Comparison of ENCODE assay signal across 14 cellular contexts in the genomic region with DNA sequence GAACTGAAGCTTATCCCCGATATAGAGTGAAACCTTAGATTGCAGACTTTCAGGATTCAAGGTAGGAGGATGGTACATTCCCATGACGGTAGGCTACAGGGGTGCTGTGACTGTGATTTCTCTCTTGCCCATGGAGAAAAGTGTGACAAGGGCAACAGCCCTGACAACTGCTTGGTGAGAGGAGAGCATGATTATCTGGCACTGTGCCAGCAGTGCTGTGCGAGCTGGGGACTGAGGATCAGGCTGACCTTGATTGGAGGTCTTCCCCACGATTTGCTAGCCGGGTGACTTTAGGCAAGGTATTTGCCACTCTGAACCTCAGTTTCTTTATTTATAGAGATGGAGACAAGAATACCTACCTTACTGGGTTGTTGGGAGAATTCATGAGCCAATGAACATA.
DNase-seq lines count a peak whose midpoint lies in the region; ATAC-seq, FAIRE-seq and TF ChIP-seq lines count a peak whose summit lies in the region.
"Had no signal": no experiment of that assay in that cellular context is flagged by ENCODE, and none has a peak within 500 bp of the region (broad histone marks: within the 10 kb centered on the region; RNA-seq: fewer than 3 reads in every experiment).

No MANE protein-coding gene starts in this region.

- peaks cover 22% of the 10 kb centered on the region for H3K27me3 Mint-ChIP-seq in activated naive CD8-positive, alpha-beta T cell treated with anti-CD3 and anti-CD28 coated beads, Interleukin-2, amount 10 ng/mL, durations not matched to agents 7 days and 5 days
- peaks cover 3% of the 10 kb centered on the region for H3K27me3 Mint-ChIP-seq in activated naive CD8-positive, alpha-beta T cell treated with anti-CD3 and anti-CD28 coated beads for 36 hours

- POLR2A ChIA-PET in activated naive CD8-positive, alpha-beta T cell treated with anti-CD3 and anti-CD28 coated beads, Interleukin-2, amount 10 ng/mL, durations not matched to agents 7 days and 5 days (lab: Charles Lee) = interaction anchor here (0.5 to 0.8 kb wide), 2 partner anchors 23 to 230 kb away, joined by 3 read pairs; no protein-coding TSS in a partner anchor
- POLR2A ChIA-PET in H1 (lab: Charles Lee; ENCODE audit: partially characterized antibody) = no interaction called here

- no peaks in the 10 kb centered on the region for H3K36me3 ChIP-seq in H1 (ENCODE audit: control insufficient read depth in 2 of 4, insufficient read depth in 4 of 4, low read length in 3 of 4)

- H2BK12ac ChIP-seq in H1 (ENCODE audit: low read depth, low read length) = 0 out of 2 replicates have a peak overlapping the region, but pooled peaks have one; percentile 46

- no peaks in the 10 kb centered on the region for H3K9me3 Mint-ChIP-seq in activated naive CD8-positive, alpha-beta T cell treated with anti-CD3 and anti-CD28 coated beads, Interleukin-2, amount 10 ng/mL, durations not matched to agents 7 days and 5 days
- H3K9me3 Mint-ChIP-seq in activated naive CD8-positive, alpha-beta T cell treated with anti-CD3 and anti-CD28 coated beads for 36 hours = no peaks in the 10 kb centered on the region
- H3K9me3 Mint-ChIP-seq: WTC11 had no signal

- no peak overlapping the region for H2BK5ac ChIP-seq in H1 (ENCODE audit: low read depth, low read length)

- no peak overlapping the region for H3K9ac ChIP-seq in H1 (replicated peaks in 1 of 4; ENCODE audit: extremely low read depth in 1 of 4, low read depth in 3 of 4, low read length in 3 of 4)

- H3K36me3 Mint-ChIP-seq in activated naive CD8-positive, alpha-beta T cell treated with anti-CD3 and anti-CD28 coated beads, Interleukin-2, amount 10 ng/mL, durations not matched to agents 7 days and 5 days = peaks cover 11% of the 10 kb centered on the region
- H3K36me3 Mint-ChIP-seq in activated naive CD8-positive, alpha-beta T cell treated with anti-CD3 and anti-CD28 coated beads for 36 hours = no peaks in the 10 kb centered on the region
- H3K36me3 Mint-ChIP-seq: WTC11 had no signal

- CTCF ChIA-PET in H1 (lab: Charles Lee; ENCODE audit: partially characterized antibody) = no interaction called here

- no peak overlapping the region for H3K4me3 ChIP-seq in H1 (ENCODE audit: extremely low read depth in 1 of 4, insufficient read depth in 2 of 4, low read depth in 3 of 4, low read length in 4 of 4)
- H3K4me3 ChIP-seq: mucosa of descending colon had no signal

- H3K27ac ChIP-seq in H1 (ENCODE audit: low read depth, low read length) = no peak overlapping the region

- H3K79me1 ChIP-seq in H1 (ENCODE audit: low read depth, low read length) = no peaks in the 10 kb centered on the region

- no peak for DNase-seq in activated naive CD8-positive, alpha-beta T cell treated with anti-CD3 and anti-CD28 coated beads, Interleukin-2, amount 10 ng/mL, durations not matched to agents 7 days and 5 days
- DNase-seq in activated naive CD8-positive, alpha-beta T cell treated with anti-CD3 and anti-CD28 coated beads for 36 hours = no peak
- DNase-seq in NCI-H1105 treated with DMSO at 0.1 percent for 48 hours (lab: John Stamatoyannopoulos, UW) (peak; percentile 11), H1 (ENCODE audit: low read depth in 1 of 2, low spot score in 2 of 2) (no peak), superior temporal gyrus (ENCODE audit: extremely low spot score) (peak; percentile 20), NCI-H1048 (lab: John Stamatoyannopoulos, UW) (no peak), NCI-H1436 (lab: John Stamatoyannopoulos, UW) (no peak), RPMI8226 (no peak)
- DNase-seq: anterior cingulate cortex; NCI-H774; stimulated activated CD4-positive, alpha-beta T cell treated with anti-CD3 and anti-CD28 coated beads, Interleukin-4, amount 100 ng/mL, for 1 hour; stimulated activated naive CD8-positive, alpha-beta T cell treated with anti-CD3 and anti-CD28 coated beads, Interleukin-15, Interleukin-2, amounts not matched to agents 100 U/mL and 50 U/mL, for 24 hours had no signal

- no peak for ATAC-seq in activated naive CD8-positive, alpha-beta T cell treated with anti-CD3 and anti-CD28 coated beads, Interleukin-2, amount 10 ng/mL, durations not matched to agents 7 days and 5 days (ENCODE audit: low read depth)
- ATAC-seq: mucosa of descending colon; stimulated activated naive CD8-positive, alpha-beta T cell treated with anti-CD3 and anti-CD28 coated beads, Interleukin-15, Interleukin-2, amounts not matched to agents 100 U/mL and 50 U/mL, for 24 hours; WTC11 had no signal

- no peaks in the 10 kb centered on the region for H3K27me3 ChIP-seq in H1 (replicated peaks in 1 of 4; ENCODE audit: control insufficient read depth in 3 of 4, extremely low read depth in 1 of 4, insufficient read depth in 3 of 4, low read length in 3 of 4)

- H2AK5ac ChIP-seq in H1 (ENCODE audit: low read depth, low read length) = no peak overlapping the region

- H2BK20ac ChIP-seq in H1 (ENCODE audit: low read length) = peak overlapping the region; percentile 27; the same call in 1 of the 2 replicates

- no peak overlapping the region for H3K18ac ChIP-seq in H1 (ENCODE audit: extremely low read depth, low read length)

- H2BK120ac ChIP-seq in H1 (replicated peaks; ENCODE audit: low read depth, low read length) = no peak overlapping the region

- H3K56ac ChIP-seq in H1 (replicated peaks; ENCODE audit: insufficient read length, low read depth, low read length) = no peak overlapping the region

- no peak overlapping the region; the same call in 1 of the 2 replicates for H2BK15ac ChIP-seq in H1 (ENCODE audit: low read length)

- H3K4me1 ChIP-seq in H1 (replicated peaks in 1 of 4; ENCODE audit: control insufficient read depth in 3 of 4, insufficient read depth in 4 of 4, low read length in 3 of 4) = no peaks in the 10 kb centered on the region

- H3K23ac ChIP-seq in H1 (ENCODE audit: insufficient read length) = no peak overlapping the region

- H4K20me1 ChIP-seq in H1 (replicated peaks in 1 of 2; ENCODE audit: control insufficient read depth in 1 of 2, insufficient read depth in 2 of 2, low read length in 2 of 2) = no peaks in the 10 kb centered on the region

- H3K14ac ChIP-seq in H1 (ENCODE audit: insufficient read length) = no peak overlapping the region

- no peak for TF ChIP-seq EP300 in H1 (IDR thresholded peaks at IDR 0.05; ENCODE audit: borderline replicate concordance in 1 of 2, low read depth in 2 of 2, low read length in 2 of 2)

- H4K91ac ChIP-seq in H1 (replicated peaks; ENCODE audit: insufficient read length, low read length) = no peak overlapping the region

- H3K9me3 ChIP-seq in H1 (ENCODE audit: insufficient read depth in 2 of 2, low read depth in 1 of 2, low read length in 1 of 2) = no peaks in the 10 kb centered on the region
- H3K9me3 ChIP-seq: mucosa of descending colon had no signal

- H4K8ac ChIP-seq in H1 (ENCODE audit: extremely low read depth, insufficient read depth, low read length) = no peak overlapping the region

- peak overlapping the region; percentile 10 for H3K27ac Mint-ChIP-seq in activated naive CD8-positive, alpha-beta T cell treated with anti-CD3 and anti-CD28 coated beads, Interleukin-2, amount 10 ng/mL, durations not matched to agents 7 days and 5 days
- no peak overlapping the region for H3K27ac Mint-ChIP-seq in activated naive CD8-positive, alpha-beta T cell treated with anti-CD3 and anti-CD28 coated beads for 36 hours
- H3K27ac Mint-ChIP-seq: WTC11 had no signal

- TF ChIP-seq RAD21 in H1 (IDR thresholded peaks at IDR 0.05 in 1 of 2, conservative IDR thresholded peaks at IDR 0.05 in 1 of 2; ENCODE audit: low read depth in 2 of 2, low read length in 2 of 2) = no peak

- no peak for FAIRE-seq in H1 (lab: Jason Lieb, UNC)

- no peak overlapping the region for H2AFZ ChIP-seq in H1 (ENCODE audit: low read length)

- H3K4me1 Mint-ChIP-seq in activated naive CD8-positive, alpha-beta T cell treated with anti-CD3 and anti-CD28 coated beads, Interleukin-2, amount 10 ng/mL, durations not matched to agents 7 days and 5 days = peaks cover 30% of the 10 kb centered on the region
- H3K4me1 Mint-ChIP-seq in activated naive CD8-positive, alpha-beta T cell treated with anti-CD3 and anti-CD28 coated beads for 36 hours = peaks cover 26% of the 10 kb centered on the region
- H3K4me1 Mint-ChIP-seq: WTC11 had no signal

- no peaks in the 10 kb centered on the region for H3K79me2 ChIP-seq in H1 (ENCODE audit: control insufficient read depth in 1 of 2, insufficient read depth in 2 of 2, low read length in 2 of 2)

- 87% methylated on average over 5 of the region's 5 CpGs; no CpG with 5 or more reads in 1 of the 2 experiments for WGBS in H1 (ENCODE audit: extremely low coverage in 1 of 2, insufficient coverage in 1 of 2, insufficient read length in 1 of 2, insufficient replicate concordance in 2 of 2, low coverage in 1 of 2, low lambda C conversion rate in 2 of 2, missing lambda C conversion rate in 1 of 2), 2 experiments

- TF ChIP-seq POLR2A in H1 (IDR thresholded peaks at IDR 0.05; ENCODE audit: control extremely low read depth in 1 of 2, low read depth in 2 of 2, low read length in 2 of 2) = no peak

- H3K4me3 Mint-ChIP-seq in activated naive CD8-positive, alpha-beta T cell treated with anti-CD3 and anti-CD28 coated beads, Interleukin-2, amount 10 ng/mL, durations not matched to agents 7 days and 5 days = no peak overlapping the region
- H3K4me3 Mint-ChIP-seq in activated naive CD8-positive, alpha-beta T cell treated with anti-CD3 and anti-CD28 coated beads for 36 hours = no peak overlapping the region
- H3K4me3 Mint-ChIP-seq: WTC11 had no signal

- H3K4ac ChIP-seq in H1 (replicated peaks; ENCODE audit: insufficient read length, low read depth, low read length) = no peak overlapping the region

- H4K5ac ChIP-seq in H1 (ENCODE audit: insufficient read length, low read depth, low read length) = no peak overlapping the region

- TF ChIP-seq CTCF in H1 (IDR thresholded peaks at IDR 0.05; ENCODE audit: control extremely low read depth in 1 of 3, insufficient read depth in 1 of 3, low read depth in 1 of 3, low read length in 3 of 3) = no peak

- no peak overlapping the region for H3K4me2 ChIP-seq in H1 (ENCODE audit: insufficient read depth in 1 of 2, low read depth in 2 of 2, low read length in 2 of 2)

- H3K23me2 ChIP-seq in H1 (ENCODE audit: low read depth, low read length) = no peaks in the 10 kb centered on the region

TF ChIP-seq in H1, 55 proteins besides CTCF, POLR2A, EP300 and RAD21:
- TF ChIP-seq CBX5 (IDR thresholded peaks at IDR 0.05; ENCODE audit: low read depth, low read length) (no peak), HDAC2 (IDR thresholded peaks at IDR 0.05; ENCODE audit: borderline replicate concordance in 1 of 2, low read depth in 2 of 2, low read length in 2 of 2) (no peak), ASH2L (IDR thresholded peaks at IDR 0.05; ENCODE audit: low read length) (no peak), EGR1 (IDR thresholded peaks at IDR 0.05; ENCODE audit: borderline replicate concordance, low read depth, low read length) (no peak), GTF2F1 (IDR thresholded peaks at IDR 0.05; ENCODE audit: borderline replicate concordance, low read depth, low read length) (no peak)

Comparison
In these comparisons a context has a peak if more than half of its experiments do, and no peak if none do; other contexts are left out.
1. DNase-seq: peak in NCI-H1105 treated with DMSO at 0.1 percent for 48 hours (single experiment) and superior temporal gyrus (single experiment); none in activated naive CD8-positive, alpha-beta T cell treated with anti-CD3 and anti-CD28 coated beads, Interleukin-2, amount 10 ng/mL, durations not matched to agents 7 days and 5 days (single experiment), activated naive CD8-positive, alpha-beta T cell treated with anti-CD3 and anti-CD28 coated beads for 36 hours (single experiment), H1 (0 of 2), NCI-H1048 (single experiment), NCI-H1436 (single experiment) and RPMI8226 (single experiment).